Comparison of ENCODE assay signal across 23 cellular contexts in genomic region chr2:230231251-230231650, GRCh38. TPM values are rescaled to one million over a fixed set of nuclear protein-coding genes. Genes with fewer than 3 reads are reported as not detected.
DNase-seq lines count a peak whose midpoint lies in the region; ATAC-seq and TF ChIP-seq lines count a peak whose summit lies in the region.
"Had no signal": no experiment of that assay in that cellular context is flagged by ENCODE, and none has a peak within 500 bp of the region (broad histone marks: within the 10 kb centered on the region; RNA-seq: fewer than 3 reads in every experiment).

No MANE protein-coding gene starts in this region.

- peak overlapping the region; percentile 9 to 40 for H3K27ac Mint-ChIP-seq in natural killer cell treated with Interleukin-12 subunit alpha and Interleukin-12 subunit beta and Interleukin-15 and Interleukin-18, amount 100 ng/mL, for 72 hours
- H3K27ac Mint-ChIP-seq in natural killer cell (peak overlapping the region in 1 of 2 donors; percentile 6), chondrocyte (ENCODE audit: unreplicated experiment) (peak overlapping the region; percentile 28)
- peak overlapping the region; percentile 88 for H3K27ac Mint-ChIP-seq in stimulated activated naive B cell treated with anti-CD40 and anti-IgM and Interleukin-4, amounts not matched to agents 10 μg/mL and 1 μg/mL and 100 μg/mL, for 72 hours

- no peak for TF ChIP-seq POLR2A in lower leg skin (IDR thresholded peaks at IDR 0.05)

- H3K36me3 ChIP-seq in SU-DHL-6 (ENCODE audit: low read length), result peaks cover 24% of the 10 kb centered on the region
- H3K36me3 ChIP-seq: tibial artery had no signal

- H2AFZ ChIP-seq in SU-DHL-6 (ENCODE audit: low read depth, low read length, severe bottlenecking), result no peak overlapping the region
- H2AFZ ChIP-seq: GM23248 had no signal

- no peaks in the 10 kb centered on the region for H3K27me3 ChIP-seq in SU-DHL-6 (ENCODE audit: low read length)
- H3K27me3 ChIP-seq: tibial artery had no signal

- H3K4me1 Mint-ChIP-seq in natural killer cell treated with Interleukin-12 subunit alpha and Interleukin-12 subunit beta and Interleukin-15 and Interleukin-18, amount 100 ng/mL, for 72 hours (ENCODE audit: low read depth in 2 of 2), result peaks cover 50 to 64% of the 10 kb centered on the region in 2 donors
- H3K4me1 Mint-ChIP-seq in natural killer cell, result peaks cover 46 to 67% of the 10 kb centered on the region in 2 donors
- H3K4me1 Mint-ChIP-seq in chondrocyte (ENCODE audit: low read depth), result peaks cover 9% of the 10 kb centered on the region
- H3K4me1 Mint-ChIP-seq in stimulated activated naive B cell treated with anti-CD40 and anti-IgM and Interleukin-4, amounts not matched to agents 10 μg/mL and 1 μg/mL and 100 μg/mL, for 72 hours, result peaks cover 33 to 78% of the 10 kb centered on the region in 2 donors

- intact Hi-C loops in natural killer cell (cut with micrococcal nuclease) (no loop called here), lower leg skin (cut with DNase I; ENCODE audit: low total_unique reads) (no loop called here)

- H3K36me3 Mint-ChIP-seq in natural killer cell treated with Interleukin-12 subunit alpha and Interleukin-12 subunit beta and Interleukin-15 and Interleukin-18, amount 100 ng/mL, for 72 hours, result peaks cover 27% of the 10 kb centered on the region
- H3K36me3 Mint-ChIP-seq in natural killer cell (peaks cover 19% of the 10 kb centered on the region), chondrocyte (ENCODE audit: low read depth) (peaks cover 3% of the 10 kb centered on the region)
- peaks cover 52 to 67% of the 10 kb centered on the region in 2 donors for H3K36me3 Mint-ChIP-seq in stimulated activated naive B cell treated with anti-CD40 and anti-IgM and Interleukin-4, amounts not matched to agents 10 μg/mL and 1 μg/mL and 100 μg/mL, for 72 hours

- 79 to 80% methylated on average over 3 of the region's 3 CpGs for WGBS in lower leg skin, 2 donors

- H3K4me3 ChIP-seq in SU-DHL-6 (ENCODE audit: insufficient read depth, low read length, poor library complexity, severe bottlenecking), result peak overlapping the region; percentile 34
- no peak overlapping the region for H3K4me3 ChIP-seq in lower leg skin (ENCODE audit: low read depth, poor library complexity, severe bottlenecking)
- H3K4me3 ChIP-seq: GM23248, smooth muscle cell, tibial artery had no signal

- no peaks in the 10 kb centered on the region for H3K27me3 Mint-ChIP-seq in natural killer cell treated with Interleukin-12 subunit alpha and Interleukin-12 subunit beta and Interleukin-15 and Interleukin-18, amount 100 ng/mL, for 72 hours
- H3K27me3 Mint-ChIP-seq in natural killer cell (ENCODE audit: low read depth in 2 of 2), result no peaks in the 10 kb centered on the region
- H3K27me3 Mint-ChIP-seq in chondrocyte (ENCODE audit: low read depth), result no peaks in the 10 kb centered on the region
- H3K27me3 Mint-ChIP-seq in stimulated activated naive B cell treated with anti-CD40 and anti-IgM and Interleukin-4, amounts not matched to agents 10 μg/mL and 1 μg/mL and 100 μg/mL, for 72 hours, result no peaks in the 10 kb centered on the region
- H3K27me3 Mint-ChIP-seq: naive thymus-derived CD4-positive, alpha-beta T cell; stimulated activated naive CD8-positive, alpha-beta T cell treated with anti-CD3 and anti-CD28 coated beads, Interleukin-15, amount 100 ng/mL, for 72 hours had no signal

- H3K4me3 Mint-ChIP-seq in natural killer cell treated with Interleukin-12 subunit alpha and Interleukin-12 subunit beta and Interleukin-15 and Interleukin-18, amount 100 ng/mL, for 72 hours, result peak overlapping the region; percentile 55
- no peak overlapping the region for H3K4me3 Mint-ChIP-seq in natural killer cell
- no peak overlapping the region for H3K4me3 Mint-ChIP-seq in chondrocyte (ENCODE audit: unreplicated experiment)
- H3K4me3 Mint-ChIP-seq in stimulated activated naive B cell treated with anti-CD40 and anti-IgM and Interleukin-4, amounts not matched to agents 10 μg/mL and 1 μg/mL and 100 μg/mL, for 72 hours, result peak overlapping the region; percentile 86 to 87

- ATAC-seq in natural killer cell treated with Interleukin-12 subunit alpha and Interleukin-12 subunit beta and Interleukin-15 and Interleukin-18, amount 100 ng/mL, for 72 hours, result no peak
- ATAC-seq in natural killer cell, result no peak
- no peak for ATAC-seq in stimulated activated naive B cell treated with anti-CD40 and anti-IgM and Interleukin-4, amounts not matched to agents 10 μg/mL and 1 μg/mL and 100 μg/mL, for 72 hours (replicated peaks)
- ATAC-seq: naive thymus-derived CD4-positive, alpha-beta T cell; stimulated activated naive CD8-positive, alpha-beta T cell treated with anti-CD3 and anti-CD28 coated beads, Interleukin-15, amount 100 ng/mL, for 72 hours had no signal

- peaks cover 9% of the 10 kb centered on the region; the same call in 1 of the 2 replicates for H3K9me3 ChIP-seq in SU-DHL-6 (ENCODE audit: insufficient read depth, low read length)

- peak overlapping the region; percentile 98 for H3K27ac ChIP-seq in SU-DHL-6 (ENCODE audit: low read depth, low read length)
- H3K27ac ChIP-seq: GM23248, tibial artery had no signal

- TF ChIP-seq CTCF in natural killer cell (IDR thresholded peaks at IDR 0.05), result no peak
- no peak for TF ChIP-seq CTCF in SU-DHL-6 (IDR thresholded peaks at IDR 0.05; ENCODE audit: insufficient read depth, low read length, poor library complexity, severe bottlenecking)
- no peak for TF ChIP-seq CTCF in chondrocyte (IDR thresholded peaks at IDR 0.05)
- no peak for TF ChIP-seq CTCF in lower leg skin (IDR thresholded peaks at IDR 0.05)

- peak overlapping the region; percentile 46 for H3K9ac ChIP-seq in SU-DHL-6 (ENCODE audit: low read length)
- H3K9ac ChIP-seq: GM23248 had no signal

- DNase-seq in natural killer cell treated with Interleukin-12 subunit alpha and Interleukin-12 subunit beta and Interleukin-15 and Interleukin-18, amount 100 ng/mL, for 72 hours (ENCODE audit: low spot score), result no peak
- no peak for DNase-seq in natural killer cell
- DNase-seq in chondrocyte (ENCODE audit: low spot score), result no peak
- no peak for DNase-seq in stimulated activated naive B cell treated with anti-CD40 and anti-IgM and Interleukin-4, amounts not matched to agents 10 μg/mL and 1 μg/mL and 100 μg/mL, for 72 hours
- no peak for DNase-seq in NCI-H2196 (lab: John Stamatoyannopoulos, UW; ENCODE audit: unreplicated experiment)
- DNase-seq in lower leg skin (ENCODE audit: low spot score in 2 of 2), result no peak
- DNase-seq: activated CD4-positive, CD25-positive, alpha-beta regulatory T cell; activated naive CD4-positive, alpha-beta T cell; anterior cingulate cortex; DND-41; effector CD4-positive, alpha-beta T cell; foreskin melanocyte; GM23248; naive thymus-derived CD4-positive, alpha-beta T cell; NCI-H146; NCI-H2171; NCI-H526; retina; stimulated activated CD4-positive, alpha-beta T cell treated with anti-CD3 and anti-CD28 coated beads, Interleukin-2, amount 100 ng/mL, for 48 hours; stimulated activated naive CD8-positive, alpha-beta T cell treated with anti-CD3 and anti-CD28 coated beads, Interleukin-15, amount 100 ng/mL, for 72 hours; tibial artery had no signal

- H3K9me2 ChIP-seq in SU-DHL-6 (replicated peaks; ENCODE audit: insufficient read depth, low read length), result no peaks in the 10 kb centered on the region

- no peaks in the 10 kb centered on the region for H4K20me1 ChIP-seq in SU-DHL-6 (ENCODE audit: low read depth, low read length)

- H3K79me2 ChIP-seq in SU-DHL-6 (ENCODE audit: insufficient read depth, low read length), result peaks cover 92% of the 10 kb centered on the region

- peak overlapping the region; percentile 89 for H3K4me2 ChIP-seq in SU-DHL-6 (ENCODE audit: low read depth, low read length, poor library complexity, severe bottlenecking)
- H3K4me2 ChIP-seq: smooth muscle cell had no signal

- H3K9me3 Mint-ChIP-seq in natural killer cell treated with Interleukin-12 subunit alpha and Interleukin-12 subunit beta and Interleukin-15 and Interleukin-18, amount 100 ng/mL, for 72 hours, result peaks cover 10% of the 10 kb centered on the region
- H3K9me3 Mint-ChIP-seq in natural killer cell (peaks cover 3 to 5% of the 10 kb centered on the region in 2 donors), chondrocyte (ENCODE audit: low read depth) (peaks cover 19% of the 10 kb centered on the region)
- H3K9me3 Mint-ChIP-seq in stimulated activated naive B cell treated with anti-CD40 and anti-IgM and Interleukin-4, amounts not matched to agents 10 μg/mL and 1 μg/mL and 100 μg/mL, for 72 hours, result peaks cover 3 to 5% of the 10 kb centered on the region in 2 donors

- H3F3A ChIP-seq in SU-DHL-6 (ENCODE audit: insufficient read depth), result peaks cover 49% of the 10 kb centered on the region

RNA-seq across cellular contexts. Expression of gene SP140, which starts 5.7 kb away (rescaled TPM):
- 10 to 100 TPM; 55.3 to 67.9 TPM for total RNA-seq in natural killer cell treated with Interleukin-12 subunit alpha and Interleukin-12 subunit beta and Interleukin-15 and Interleukin-18, amount 100 ng/mL, for 72 hours
- total RNA-seq in natural killer cell, result 10 to 100 TPM; 69.1 to 89.9 (median 77.4) TPM
- total RNA-seq in chondrocyte, result 0.60 TPM in 1 of 3 replicates, not detected in the others
- total RNA-seq in lower leg skin, result 1 to 10 TPM in 3 of 4 donors, not detected in 1; 1.3 to 2.4 (median 1.4) TPM
- total RNA-seq: GM23248 had no signal

RNA-seq across cellular contexts. Expression of gene SP110, which starts 11.5 kb away (rescaled TPM):
- total RNA-seq in natural killer cell treated with Interleukin-12 subunit alpha and Interleukin-12 subunit beta and Interleukin-15 and Interleukin-18, amount 100 ng/mL, for 72 hours, result 10 to 100 TPM; 71.5 to 85.8 TPM
- total RNA-seq in natural killer cell, result 100 to 1,000 TPM in 1 of 3 donors, 10 to 100 TPM in 2; 92.7 to 132 (median 97.9) TPM
- total RNA-seq in chondrocyte, result 11.3 to 13.9 TPM (median 12.9 TPM) in 3 replicates
- 10 to 100 TPM; 12.9 to 23.8 (median 19.1) TPM for total RNA-seq in lower leg skin

Comparison
In these comparisons a context has a peak if more than half of its experiments do, and no peak if none do; other contexts are left out.
1. H3K4me3 Mint-ChIP-seq: peak in natural killer cell treated with Interleukin-12 subunit alpha and Interleukin-12 subunit beta and Interleukin-15 and Interleukin-18, amount 100 ng/mL, for 72 hours (single experiment) and stimulated activated naive B cell treated with anti-CD40 and anti-IgM and Interleukin-4, amounts not matched to agents 10 μg/mL and 1 μg/mL and 100 μg/mL, for 72 hours (2 of 2); none in natural killer cell (single experiment) and chondrocyte (single experiment).
2. RNA of gene SP140, which starts 5.7 kb away (total RNA-seq): 69.1 to 89.9 TPM in natural killer cell and 55.3 to 67.9 TPM in natural killer cell treated with Interleukin-12 subunit alpha and Interleukin-12 subunit beta and Interleukin-15 and Interleukin-18, amount 100 ng/mL, for 72 hours; 1.3 to 2.4 TPM in lower leg skin and 0.60 TPM in chondrocyte; every median in the first group is over 10 times any median in the second.